5 cellular contexts compared by ENCODE assay signal in genomic region chr16:67864044-67864443, GRCh38. TPM values are rescaled to one million over a fixed set of nuclear protein-coding genes. Genes with fewer than 3 reads are reported as not detected.
"Had no signal": no experiment of that assay in that cellular context is flagged by ENCODE, and none has a peak within 500 bp of the region (broad histone marks: within the 10 kb centered on the region; RNA-seq: fewer than 3 reads in every experiment).

No MANE protein-coding gene starts in this region.

RNA-seq across cellular contexts. Expression of gene NRN1L, which starts 20.6 kb away (rescaled TPM):
- total RNA-seq: activated CD4-positive, alpha-beta T cell treated with anti-CD3 and anti-CD28 coated beads for 36 hours; endothelial cell of umbilical vein; foreskin keratinocyte; lung microvascular endothelial cell; neural crest cell had no signal
